15 cellular contexts compared by ENCODE assay signal in the genomic region with DNA sequence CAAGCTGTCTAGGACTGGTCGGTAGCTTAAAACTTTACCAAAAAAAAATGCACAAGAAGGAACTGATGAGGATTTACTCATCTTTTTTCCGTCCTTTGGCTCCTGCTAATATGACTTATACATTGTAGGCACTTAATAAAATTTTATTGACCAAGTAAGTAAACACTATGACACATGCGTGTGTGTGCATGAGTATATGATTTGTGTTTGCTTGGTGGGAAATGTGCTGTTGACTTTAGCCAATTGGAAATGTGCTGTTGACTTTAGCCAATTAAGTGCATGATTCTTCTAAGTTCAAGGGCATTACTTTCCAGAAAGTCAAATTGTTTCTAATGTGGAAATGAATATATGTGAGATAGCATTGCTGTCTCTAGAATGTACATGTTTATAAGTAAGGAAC.
"Had no signal": no experiment of that assay in that cellular context is flagged by ENCODE, and none has a peak within 500 bp of the region (broad histone marks: within the 10 kb centered on the region; RNA-seq: fewer than 3 reads in every experiment).

No MANE protein-coding gene starts in this region.

- H3K4me3 Mint-ChIP-seq: activated CD4-positive, alpha-beta T cell treated with anti-CD3 and anti-CD28 coated beads for 36 hours; activated CD8-positive, alpha-beta T cell treated with anti-CD3 and anti-CD28 coated beads for 36 hours; activated T-cell treated with anti-CD3 and anti-CD28 coated beads, Interleukin-2, amount 50 U/mL, for 72 hours; nephron progenitor cell; stimulated activated naive CD8-positive, alpha-beta T cell treated with anti-CD3 and anti-CD28 coated beads, Interleukin-15, amount 100 ng/mL, for 72 hours had no signal

- FAIRE-seq: colon, frontal cortex had no signal

- H3K27me3 Mint-ChIP-seq: activated CD4-positive, alpha-beta T cell treated with anti-CD3 and anti-CD28 coated beads for 36 hours; activated CD8-positive, alpha-beta T cell treated with anti-CD3 and anti-CD28 coated beads for 36 hours; stimulated activated naive CD8-positive, alpha-beta T cell treated with anti-CD3 and anti-CD28 coated beads, Interleukin-15, amount 100 ng/mL, for 72 hours had no signal

- DNase-seq: activated CD4-positive, alpha-beta T cell treated with anti-CD3 and anti-CD28 coated beads for 36 hours; activated CD8-positive, alpha-beta memory T cell treated with anti-CD3 and anti-CD28 coated beads, Interleukin-2, amount 50 U/mL, for 4 hours; activated CD8-positive, alpha-beta T cell treated with anti-CD3 and anti-CD28 coated beads for 36 hours; activated T-cell treated with anti-CD3 and anti-CD28 coated beads, Interleukin-2, amount 50 U/mL, for 72 hours; heart left ventricle; islet precursor cell; left ventricle myocardium superior; mesendoderm; nephron progenitor cell; stimulated activated CD4-positive, alpha-beta T cell treated with anti-CD3 and anti-CD28 coated beads, Interleukin-4, amount 100 ng/mL, for 1 hour; stimulated activated CD8-positive, alpha-beta memory T cell treated with anti-CD3 and anti-CD28 coated beads, Interleukin-4, amount 100 ng/mL, for 48 hours; stimulated activated naive CD8-positive, alpha-beta T cell treated with anti-CD3 and anti-CD28 coated beads, Interleukin-15, amount 100 ng/mL, for 72 hours; WERI-Rb-1 had no signal

- H3K4me1 Mint-ChIP-seq: nephron progenitor cell had no signal

- H3K9me3 Mint-ChIP-seq: activated CD8-positive, alpha-beta T cell treated with anti-CD3 and anti-CD28 coated beads for 36 hours; activated T-cell treated with anti-CD3 and anti-CD28 coated beads, Interleukin-2, amount 50 U/mL, for 72 hours; nephron progenitor cell; stimulated activated naive CD8-positive, alpha-beta T cell treated with anti-CD3 and anti-CD28 coated beads, Interleukin-15, amount 100 ng/mL, for 72 hours had no signal

- ATAC-seq: activated CD4-positive, alpha-beta T cell treated with anti-CD3 and anti-CD28 coated beads for 36 hours; activated CD8-positive, alpha-beta T cell treated with anti-CD3 and anti-CD28 coated beads for 36 hours; activated T-cell treated with anti-CD3 and anti-CD28 coated beads, Interleukin-2, amount 50 U/mL, for 72 hours; heart left ventricle; left ventricle myocardium superior; stimulated activated naive CD8-positive, alpha-beta T cell treated with anti-CD3 and anti-CD28 coated beads, Interleukin-15, amount 100 ng/mL, for 72 hours had no signal

- H3K27ac Mint-ChIP-seq: activated CD4-positive, alpha-beta T cell treated with anti-CD3 and anti-CD28 coated beads for 36 hours; activated CD8-positive, alpha-beta T cell treated with anti-CD3 and anti-CD28 coated beads for 36 hours; nephron progenitor cell; stimulated activated naive CD8-positive, alpha-beta T cell treated with anti-CD3 and anti-CD28 coated beads, Interleukin-15, amount 100 ng/mL, for 72 hours had no signal
